Comparison of ENCODE assay signal across 1 cellular context in genomic region chr3:188264231-188265213, GRCh38.
TF ChIP-seq lines count a peak whose summit lies in the region.

No MANE protein-coding gene starts in this region.

TF ChIP-seq in HepG2, 621 proteins besides CTCF, POLR2A, EP300 and RAD21 (continued from another document and continues in another):
- peak; percentile 32; the same call in 1 of the 2 replicates for TF ChIP-seq PAXIP1 (CRISPR knock-in tag; conservative IDR thresholded peaks at IDR 0.05)
- TF ChIP-seq HOXD1 (CRISPR knock-in tag; IDR thresholded peaks at IDR 0.05) = no peak
- no peak for TF ChIP-seq TCF7L2 (IDR thresholded peaks at IDR 0.05; ENCODE audit: low read depth, low read length)
- TF ChIP-seq, protein P1, sequence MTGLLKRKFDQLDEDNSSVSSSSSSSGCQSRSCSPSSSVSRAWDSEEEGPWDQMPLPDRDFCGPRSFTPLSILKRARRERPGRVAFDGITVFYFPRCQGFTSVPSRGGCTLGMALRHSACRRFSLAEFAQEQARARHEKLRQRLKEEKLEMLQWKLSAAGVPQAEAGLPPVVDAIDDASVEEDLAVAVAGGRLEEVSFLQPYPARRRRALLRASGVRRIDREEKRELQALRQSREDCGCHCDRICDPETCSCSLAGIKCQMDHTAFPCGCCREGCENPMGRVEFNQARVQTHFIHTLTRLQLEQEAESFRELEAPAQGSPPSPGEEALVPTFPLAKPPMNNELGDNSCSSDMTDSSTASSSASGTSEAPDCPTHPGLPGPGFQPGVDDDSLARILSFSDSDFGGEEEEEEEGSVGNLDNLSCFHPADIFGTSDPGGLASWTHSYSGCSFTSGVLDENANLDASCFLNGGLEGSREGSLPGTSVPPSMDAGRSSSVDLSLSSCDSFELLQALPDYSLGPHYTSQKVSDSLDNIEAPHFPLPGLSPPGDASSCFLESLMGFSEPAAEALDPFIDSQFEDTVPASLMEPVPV (CRISPR knock-in tag; IDR thresholded peaks at IDR 0.05) = no peak
- no peak for TF ChIP-seq ZNF543 (CRISPR knock-in tag; IDR thresholded peaks at IDR 0.05)
- TF ChIP-seq MLLT10 (CRISPR knock-in tag; IDR thresholded peaks at IDR 0.05) = no peak
- peak; percentile 76 for TF ChIP-seq HNRNPK (IDR thresholded peaks at IDR 0.05; ENCODE audit: low read depth, low read length, poor library complexity, severe bottlenecking)
- no peak for TF ChIP-seq SOX5 (CRISPR knock-in tag; IDR thresholded peaks at IDR 0.05; ENCODE audit: borderline replicate concordance)
- no peak for TF ChIP-seq NPAS2 (CRISPR knock-in tag; IDR thresholded peaks at IDR 0.05; ENCODE audit: borderline replicate concordance)
- TF ChIP-seq SOX6 (IDR thresholded peaks at IDR 0.05) = no peak
- peak; percentile 33; the same call in 1 of the 2 replicates for TF ChIP-seq SOX6 (CRISPR knock-in tag; IDR thresholded peaks at IDR 0.05)
- TF ChIP-seq BCL6 (CRISPR knock-in tag; IDR thresholded peaks at IDR 0.05) = 0 out of 2 replicates have a peak, but pooled peaks have one; percentile 30
- no peak for TF ChIP-seq ZNF329 (CRISPR knock-in tag; IDR thresholded peaks at IDR 0.05; ENCODE audit: low read depth)
- no peak for TF ChIP-seq ZNF276 (CRISPR knock-in tag; IDR thresholded peaks at IDR 0.05; ENCODE audit: low read depth)
- no peak for TF ChIP-seq CCAR2 (optimal IDR thresholded peaks at IDR 0.05; ENCODE audit: low read depth, low read length)
- TF ChIP-seq LCORL (IDR thresholded peaks at IDR 0.05) = no peak
- TF ChIP-seq LCORL (CRISPR knock-in tag; IDR thresholded peaks at IDR 0.05) = peak; percentile 67; the same call in 1 of the 2 replicates
- TF ChIP-seq ZNF678 (CRISPR knock-in tag; IDR thresholded peaks at IDR 0.05) = no peak
- TF ChIP-seq KIAA2018 (CRISPR knock-in tag; IDR thresholded peaks at IDR 0.05; ENCODE audit: borderline replicate concordance) = no peak
- TF ChIP-seq, protein P2, sequence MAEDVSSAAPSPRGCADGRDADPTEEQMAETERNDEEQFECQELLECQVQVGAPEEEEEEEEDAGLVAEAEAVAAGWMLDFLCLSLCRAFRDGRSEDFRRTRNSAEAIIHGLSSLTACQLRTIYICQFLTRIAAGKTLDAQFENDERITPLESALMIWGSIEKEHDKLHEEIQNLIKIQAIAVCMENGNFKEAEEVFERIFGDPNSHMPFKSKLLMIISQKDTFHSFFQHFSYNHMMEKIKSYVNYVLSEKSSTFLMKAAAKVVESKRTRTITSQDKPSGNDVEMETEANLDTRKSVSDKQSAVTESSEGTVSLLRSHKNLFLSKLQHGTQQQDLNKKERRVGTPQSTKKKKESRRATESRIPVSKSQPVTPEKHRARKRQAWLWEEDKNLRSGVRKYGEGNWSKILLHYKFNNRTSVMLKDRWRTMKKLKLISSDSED (CRISPR knock-in tag; IDR thresholded peaks at IDR 0.05) = no peak
- peak; percentile 43; the same call in 1 of the 2 replicates for TF ChIP-seq ZMYM4 (CRISPR knock-in tag; IDR thresholded peaks at IDR 0.05)
- no peak for TF ChIP-seq HNRNPLL (IDR thresholded peaks at IDR 0.05; ENCODE audit: low read depth, low read length, poor library complexity, severe bottlenecking)
- TF ChIP-seq ZNF251 (CRISPR knock-in tag; IDR thresholded peaks at IDR 0.05) = no peak
- TF ChIP-seq ZZZ3 (CRISPR knock-in tag; IDR thresholded peaks at IDR 0.05; ENCODE audit: borderline replicate concordance) = no peak
- TF ChIP-seq GTF3A (CRISPR knock-in tag; conservative IDR thresholded peaks at IDR 0.05) = no peak
- TF ChIP-seq NFRKB (IDR thresholded peaks at IDR 0.05) = no peak
- TF ChIP-seq ZNF710 (CRISPR knock-in tag; IDR thresholded peaks at IDR 0.05; ENCODE audit: borderline replicate concordance) = peak; percentile 68; the same call in 1 of the 2 replicates
- no peak for TF ChIP-seq FOXJ3 (CRISPR knock-in tag; IDR thresholded peaks at IDR 0.05; ENCODE audit: borderline replicate concordance)
- TF ChIP-seq ZNF20 (CRISPR knock-in tag; IDR thresholded peaks at IDR 0.05) = no peak
- no peak for TF ChIP-seq PTBP1 (IDR thresholded peaks at IDR 0.05; ENCODE audit: low read depth, low read length, poor library complexity, severe bottlenecking)
- TF ChIP-seq SOX13 (IDR thresholded peaks at IDR 0.05) = no peak
- peak in 1 of 2 experiments; percentile 45; a peak in 1 of 4 replicates for TF ChIP-seq SOX13 (CRISPR knock-in tag; conservative IDR thresholded peaks at IDR 0.05 in 1 of 2, IDR thresholded peaks at IDR 0.05 in 1 of 2)
- TF ChIP-seq RXRB (CRISPR knock-in tag; IDR thresholded peaks at IDR 0.05; ENCODE audit: borderline replicate concordance) = peak; percentile 27; the same call in 1 of the 2 replicates
- TF ChIP-seq, protein P3, sequence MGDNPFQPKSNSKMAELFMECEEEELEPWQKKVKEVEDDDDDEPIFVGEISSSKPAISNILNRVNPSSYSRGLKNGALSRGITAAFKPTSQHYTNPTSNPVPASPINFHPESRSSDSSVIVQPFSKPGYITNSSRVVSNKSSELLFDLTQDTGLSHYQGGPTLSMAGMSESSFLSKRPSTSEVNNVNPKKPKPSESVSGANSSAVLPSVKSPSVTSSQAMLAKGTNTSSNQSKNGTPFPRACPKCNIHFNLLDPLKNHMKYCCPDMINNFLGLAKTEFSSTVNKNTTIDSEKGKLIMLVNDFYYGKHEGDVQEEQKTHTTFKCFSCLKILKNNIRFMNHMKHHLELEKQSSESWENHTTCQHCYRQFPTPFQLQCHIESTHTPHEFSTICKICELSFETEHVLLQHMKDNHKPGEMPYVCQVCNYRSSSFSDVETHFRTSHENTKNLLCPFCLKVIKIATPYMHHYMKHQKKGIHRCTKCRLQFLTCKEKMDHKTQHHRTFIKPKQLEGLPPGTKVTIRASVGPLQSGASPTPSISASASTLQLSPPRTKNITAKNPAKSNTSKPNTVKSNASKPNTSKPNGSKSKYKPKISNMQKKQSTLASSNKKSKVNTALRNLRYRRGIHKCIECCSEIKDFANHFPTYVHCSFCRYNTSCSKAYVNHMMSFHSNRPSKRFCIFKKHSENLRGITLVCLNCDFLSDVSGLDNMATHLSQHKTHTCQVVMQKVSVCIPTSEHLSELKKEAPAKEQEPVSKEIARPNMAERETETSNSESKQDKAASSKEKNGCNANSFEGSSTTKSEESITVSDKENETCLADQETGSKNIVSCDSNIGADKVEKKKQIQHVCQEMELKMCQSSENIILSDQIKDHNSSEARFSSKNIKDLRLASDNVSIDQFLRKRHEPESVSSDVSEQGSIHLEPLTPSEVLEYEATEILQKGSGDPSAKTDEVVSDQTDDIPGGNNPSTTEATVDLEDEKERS (CRISPR knock-in tag; IDR thresholded peaks at IDR 0.05) = no peak
